In genomic region chr17:44221072-44221861, GRCh38 we compare ENCODE assay signal across 9 cellular contexts. TPM values are rescaled to one million over a fixed set of nuclear protein-coding genes. Genes with fewer than 3 reads are reported as not detected.
DNase-seq lines count a peak whose midpoint lies in the region; ATAC-seq and TF ChIP-seq lines count a peak whose summit lies in the region.
"Had no signal": no experiment of that assay in that cellular context is flagged by ENCODE, and none has a peak within 500 bp of the region (broad histone marks: within the 10 kb centered on the region; RNA-seq: fewer than 3 reads in every experiment).

No MANE protein-coding gene starts in this region.

- H3K4me1 ChIP-seq in uterus = peaks cover 12 to 16% of the 10 kb centered on the region in 2 donors

- H3K27ac ChIP-seq in SK-N-MC (peak overlapping the region; percentile 90), uterus (peak overlapping the region; percentile 98 to 100)

- peak overlapping the region; percentile 82 for H3K4me3 Mint-ChIP-seq in activated naive CD8-positive, alpha-beta T cell treated with anti-CD3 and anti-CD28 coated beads for 36 hours

- H3K36me3 ChIP-seq in SK-N-MC (ENCODE audit: insufficient read depth, low read length) (peaks cover 14% of the 10 kb centered on the region), uterus (no peaks in the 10 kb centered on the region)

- H3K9me3 ChIP-seq in SK-N-MC (ENCODE audit: low read depth, low read length) (no peaks in the 10 kb centered on the region), uterus (no peaks in the 10 kb centered on the region)

- H3K4me3 ChIP-seq in SK-N-MC (peak overlapping the region; percentile 98), uterus (peak overlapping the region; percentile 59 to 95)

- DNase-seq in GDM1 (lab: John Stamatoyannopoulos, UW) = peak; percentile 56
- DNase-seq in NCI-H1092 (lab: John Stamatoyannopoulos, UW) = peak; percentile 84
- DNase-seq in SK-N-MC (ENCODE audit: low read depth, low spot score) = no peak
- peak; percentile 72 for DNase-seq in activated naive CD8-positive, alpha-beta T cell treated with anti-CD3 and anti-CD28 coated beads for 36 hours
- peak; percentile 49 to 92 (median 82) for DNase-seq in head of caudate nucleus
- peak in 54 of 56 donors; percentile 29 to 87 (median 66) for DNase-seq in nucleus accumbens (lab: John Stamatoyannopoulos, UW)
- DNase-seq in uterus = peak; percentile 71 to 72

- H3K36me3 Mint-ChIP-seq in activated naive CD8-positive, alpha-beta T cell treated with anti-CD3 and anti-CD28 coated beads for 36 hours = peaks cover 20% of the 10 kb centered on the region

- ATAC-seq in HG03354 (IDR thresholded peaks at IDR 0.05; ENCODE audit: poor library complexity, severe bottlenecking, unreplicated experiment) = no peak

- peak in 1 of 2 donors; percentile 32 for TF ChIP-seq POLR2A in uterus (IDR thresholded peaks at IDR 0.05)

- H3K9ac ChIP-seq in SK-N-MC (ENCODE audit: insufficient read length) = peak overlapping the region; percentile 99

- intact Hi-C loops in head of caudate nucleus (cut with DNase I) = no loop called here
- intact Hi-C loops in uterus (cut with DNase I; ENCODE audit: low total_unique reads) = no loop called here

- H3K9me3 Mint-ChIP-seq in activated naive CD8-positive, alpha-beta T cell treated with anti-CD3 and anti-CD28 coated beads for 36 hours = no peaks in the 10 kb centered on the region

- no peaks in the 10 kb centered on the region for H3K27me3 ChIP-seq in uterus

- peak in 1 of 4 experiments; percentile 20 for TF ChIP-seq CTCF in uterus (IDR thresholded peaks at IDR 0.05)

- H3K4me1 Mint-ChIP-seq in activated naive CD8-positive, alpha-beta T cell treated with anti-CD3 and anti-CD28 coated beads for 36 hours = peaks cover 13% of the 10 kb centered on the region

- H3K27ac Mint-ChIP-seq in activated naive CD8-positive, alpha-beta T cell treated with anti-CD3 and anti-CD28 coated beads for 36 hours = peak overlapping the region; percentile 87

- H3K27me3 Mint-ChIP-seq in activated naive CD8-positive, alpha-beta T cell treated with anti-CD3 and anti-CD28 coated beads for 36 hours = no peaks in the 10 kb centered on the region

RNA-seq across cellular contexts. Expression of gene UBTF, which starts 1.8 kb away (rescaled TPM):
- total RNA-seq in activated naive CD8-positive, alpha-beta T cell treated with anti-CD3 and anti-CD28 coated beads for 36 hours = 100 to 1,000 TPM; 158 to 169 TPM
- total RNA-seq in uterus = 100 to 1,000 TPM in 1 of 4 donors, 10 to 100 TPM in 3; 17.4 to 124 (median 72.9) TPM

RNA-seq across cellular contexts. Expression of gene ATXN7L3, which starts 21.6 kb away (rescaled TPM):
- total RNA-seq in activated naive CD8-positive, alpha-beta T cell treated with anti-CD3 and anti-CD28 coated beads for 36 hours = 10 to 100 TPM; 78.7 to 83.4 TPM
- 10 to 100 TPM in 3 of 4 donors, 1 to 10 TPM in 1; 4.6 to 98.4 (median 36.2) TPM for total RNA-seq in uterus

RNA-seq across cellular contexts. Expression of gene TMUB2, which starts 34.5 kb away (rescaled TPM):
- 10 to 100 TPM; 17.1 to 18.2 TPM for total RNA-seq in activated naive CD8-positive, alpha-beta T cell treated with anti-CD3 and anti-CD28 coated beads for 36 hours
- 10 to 100 TPM in 3 of 4 donors, 1 to 10 TPM in 1; 7.4 to 41.8 (median 32.6) TPM for total RNA-seq in uterus

RNA-seq across cellular contexts. Expression of gene SLC4A1, which starts 46.7 kb away (rescaled TPM):
- total RNA-seq in activated naive CD8-positive, alpha-beta T cell treated with anti-CD3 and anti-CD28 coated beads for 36 hours = not detected
- total RNA-seq in uterus = 1 to 10 TPM in 1 of 4 donors, not detected in 3; 8.4 TPM
- total RNA-seq: glomerular endothelial cell had no signal

RNA-seq across cellular contexts. Expression of gene ASB16, which starts 50.8 kb away (rescaled TPM):
- total RNA-seq in activated naive CD8-positive, alpha-beta T cell treated with anti-CD3 and anti-CD28 coated beads for 36 hours = not detected
- 1 to 10 TPM in 2 of 4 donors, under 1 TPM in 1, not detected in 1; 0.14 to 2.3 (median 1.3) TPM for total RNA-seq in uterus
